ENCODE assay signal across 11 cellular contexts in genomic region chr2:70596739-70597138, GRCh38. TPM values are rescaled to one million over a fixed set of nuclear protein-coding genes. Genes with fewer than 3 reads are reported as not detected.
A peak's percentile ranks its signal among the peaks of the same experiment; 100 is the strongest.
DNase-seq lines count a peak whose midpoint lies in the region; ATAC-seq, FAIRE-seq and TF ChIP-seq lines count a peak whose summit lies in the region.
"Had no signal": no experiment of that assay in that cellular context is flagged by ENCODE, and none has a peak within 500 bp of the region (broad histone marks: within the 10 kb centered on the region; RNA-seq: fewer than 3 reads in every experiment).

No MANE protein-coding gene starts in this region.

- TF ChIP-seq POLR2A in sigmoid colon (IDR thresholded peaks at IDR 0.05) = no peak

- peak overlapping the region; percentile 66; the same call in 1 of the 2 replicates for H2AFZ ChIP-seq in SK-N-SH (ENCODE audit: low read depth)
- H2AFZ ChIP-seq in Loucy (ENCODE audit: low read length) = no peak overlapping the region

- TF ChIP-seq EP300 in SK-N-SH (IDR thresholded peaks at IDR 0.05; ENCODE audit: borderline replicate concordance in 1 of 2, low read depth in 1 of 2, low read length in 1 of 2) (no peak), sigmoid colon (IDR thresholded peaks at IDR 0.05) (no peak)

- CTCF ChIA-PET in SK-N-SH (lab: Yijun Ruan, JAX) = no interaction called here

- DNase-seq in SK-N-SH = no peak
- DNase-seq in bronchial epithelial cell (ENCODE audit: low read depth) = peak; percentile 76
- peak; percentile 30 for DNase-seq in retinal pigment epithelial cell (ENCODE audit: low read depth)
- DNase-seq in islet precursor cell = no peak
- no peak for DNase-seq in sigmoid colon
- no peak for DNase-seq in SK-N-DZ (ENCODE audit: low spot score)
- DNase-seq: AML-193; stimulated activated CD4-positive, alpha-beta T cell treated with anti-CD3 and anti-CD28 coated beads, Interleukin-1b, Interleukin-23, amount 100 ng/mL, for 48 hours; upper lobe of left lung had no signal

- H3K9ac ChIP-seq in SK-N-SH = no peak overlapping the region
- H3K9ac ChIP-seq in Loucy (ENCODE audit: low read depth, low read length, poor library complexity, severe bottlenecking) = peak overlapping the region; percentile 78

- intact Hi-C loops in sigmoid colon (cut with DNase I) = no loop called here

- H3F3A ChIP-seq in SK-N-SH (replicated peaks; ENCODE audit: insufficient read depth) = no peaks in the 10 kb centered on the region
- no peaks in the 10 kb centered on the region; the same call in 1 of the 2 replicates for H3F3A ChIP-seq in Loucy (ENCODE audit: low read depth)

- no peak; the same call in 2 of the 3 replicates for ATAC-seq in SK-N-SH treated with all-trans-retinoic acid at 6 μM for 48 hours

- TF ChIP-seq CTCF in SK-N-SH (IDR thresholded peaks at IDR 0.05) = no peak
- no peak for TF ChIP-seq CTCF in Loucy (conservative IDR thresholded peaks at IDR 0.05; ENCODE audit: low read length)
- TF ChIP-seq CTCF in bronchial epithelial cell (IDR thresholded peaks at IDR 0.05; ENCODE audit: insufficient read depth, low read length, severe bottlenecking) = no peak
- no peak for TF ChIP-seq CTCF in retinal pigment epithelial cell (conservative IDR thresholded peaks at IDR 0.05; ENCODE audit: low read depth, low read length)
- no peak for TF ChIP-seq CTCF in sigmoid colon (IDR thresholded peaks at IDR 0.05)

- H3K9me2 ChIP-seq in SK-N-SH (no peaks in the 10 kb centered on the region), Loucy (replicated peaks; ENCODE audit: low read depth, low read length) (no peaks in the 10 kb centered on the region)

- H4K20me1 ChIP-seq in SK-N-SH (ENCODE audit: insufficient read depth) (no peaks in the 10 kb centered on the region), Loucy (ENCODE audit: insufficient read depth, low read length, poor library complexity, severe bottlenecking) (no peaks in the 10 kb centered on the region)

- FAIRE-seq in bronchial epithelial cell (lab: Jason Lieb, UNC) = no peak

- H3K4me2 ChIP-seq in SK-N-SH (no peak overlapping the region), Loucy (ENCODE audit: low read depth, low read length, poor library complexity, severe bottlenecking) (peak overlapping the region; percentile 75)

- H3K79me2 ChIP-seq in SK-N-SH (ENCODE audit: insufficient read depth) = no peaks in the 10 kb centered on the region
- H3K79me2 ChIP-seq in Loucy (ENCODE audit: insufficient read depth, low read length) = no peaks in the 10 kb centered on the region

- no peaks in the 10 kb centered on the region for H3K27me3 ChIP-seq in SK-N-SH (ENCODE audit: insufficient read depth)
- H3K27me3 ChIP-seq in Loucy (ENCODE audit: insufficient read depth, low read length, poor library complexity, severe bottlenecking) = no peaks in the 10 kb centered on the region
- no peaks in the 10 kb centered on the region for H3K27me3 ChIP-seq in bronchial epithelial cell (ENCODE audit: control insufficient read depth, insufficient read depth, low read length)
- H3K27me3 ChIP-seq in sigmoid colon = no peaks in the 10 kb centered on the region
- H3K27me3 ChIP-seq: upper lobe of left lung had no signal

- POLR2A ChIA-PET in SK-N-SH (lab: Yijun Ruan, JAX) = no interaction called here

- 58% methylated on average over 4 of the region's 7 CpGs for WGBS in SK-N-SH (ENCODE audit: low lambda C conversion rate)
- WGBS in sigmoid colon, 2 donors = 7 to 45% methylated on average over 7 of the region's 7 CpGs

- H3K4me3 ChIP-seq in SK-N-SH (ENCODE audit: low read depth in 2 of 2, low read length in 1 of 2) (no peak overlapping the region), Loucy (ENCODE audit: low read length, poor library complexity, severe bottlenecking) (peak overlapping the region; percentile 66), bronchial epithelial cell (ENCODE audit: low read depth, low read length) (no peak overlapping the region), retinal pigment epithelial cell (ENCODE audit: low read length) (no peak overlapping the region), sigmoid colon (no peak overlapping the region)
- H3K4me3 ChIP-seq: upper lobe of left lung had no signal

- TF ChIP-seq RAD21 in SK-N-SH (IDR thresholded peaks at IDR 0.05; ENCODE audit: low read length) = no peak

- peaks cover 0 to 4% of the 10 kb centered on the region in 2 experiments; a peak in 1 of 4 replicates for H3K4me1 ChIP-seq in SK-N-SH (ENCODE audit: control insufficient read depth in 1 of 2, insufficient read depth in 2 of 2, low read depth in 1 of 2, low read length in 1 of 2)
- peaks cover 33% of the 10 kb centered on the region for H3K4me1 ChIP-seq in Loucy (ENCODE audit: insufficient read depth, low read length, poor library complexity, severe bottlenecking)
- no peaks in the 10 kb centered on the region for H3K4me1 ChIP-seq in sigmoid colon
- H3K4me1 ChIP-seq: upper lobe of left lung had no signal

- H3K36me3 ChIP-seq in SK-N-SH (replicated peaks in 1 of 2; ENCODE audit: control insufficient read depth in 1 of 2, insufficient read depth in 2 of 2, low read length in 1 of 2) = no peaks in the 10 kb centered on the region
- H3K36me3 ChIP-seq in Loucy (ENCODE audit: insufficient read depth, low read length) = 0 out of 2 replicates have a peak, but pooled peaks cover 5% of the 10 kb centered on the region
- H3K36me3 ChIP-seq in bronchial epithelial cell (ENCODE audit: control insufficient read depth, insufficient read depth, low read length) = no peaks in the 10 kb centered on the region
- H3K36me3 ChIP-seq in sigmoid colon = no peaks in the 10 kb centered on the region
- H3K36me3 ChIP-seq: upper lobe of left lung had no signal

- H3K9me3 ChIP-seq in SK-N-SH (no peaks in the 10 kb centered on the region), Loucy (ENCODE audit: insufficient read depth, low read depth, low read length) (peaks cover 7% of the 10 kb centered on the region), sigmoid colon (peaks cover 0 to 5% (median 0%) of the 10 kb centered on the region in 4 donors)

- H3K27ac ChIP-seq in SK-N-SH (ENCODE audit: low read depth in 2 of 2, low read length in 1 of 2) (no peak overlapping the region), sigmoid colon (no peak overlapping the region)
- H3K27ac ChIP-seq: upper lobe of left lung had no signal

TF ChIP-seq in SK-N-SH, 30 proteins besides CTCF, POLR2A, EP300 and RAD21 (continues in another document):
- TF ChIP-seq USF1 (IDR thresholded peaks at IDR 0.05; ENCODE audit: borderline replicate concordance, low read depth) = no peak
- no peak for TF ChIP-seq IRF3 (IDR thresholded peaks at IDR 0.05; ENCODE audit: low read depth, low read length)
- TF ChIP-seq FOXJ3 (CRISPR knock-in tag; IDR thresholded peaks at IDR 0.05) = no peak
- TF ChIP-seq MEF2A (IDR thresholded peaks at IDR 0.05; ENCODE audit: borderline replicate concordance, low read depth) = no peak
- TF ChIP-seq GABPA (IDR thresholded peaks at IDR 0.05; ENCODE audit: low read depth) = no peak
- no peak for TF ChIP-seq MXI1 (IDR thresholded peaks at IDR 0.05; ENCODE audit: low read depth, low read length)
- TF ChIP-seq NRF1 (IDR thresholded peaks at IDR 0.05; ENCODE audit: low read depth, low read length) = no peak

TF ChIP-seq in SK-N-SH treated with all-trans-retinoic acid at 6 μM for 48 hours, 23 proteins besides CTCF, POLR2A, EP300 and RAD21:
- TF ChIP-seq ESRRG (CRISPR knock-in tag; IDR thresholded peaks at IDR 0.05) = no peak

RNA-seq across cellular contexts. Expression of gene TGFA, which starts 43.1 kb away (rescaled TPM):
- polyA plus RNA-seq in SK-N-SH (2012; rRNA removed) (not detected in 2 replicates), sigmoid colon (10 to 100 TPM in 1 of 3 donors, 1 to 10 TPM in 2; 3.0 to 12.7 (median 8.7) TPM)
- 0.01 TPM in 1 of 2 replicates, not detected in the other for polyA plus RNA-seq in SK-N-SH (2012; cell fraction: cytosol; rRNA removed)
- polyA plus RNA-seq in SK-N-SH (2012; cell fraction: nucleus; rRNA removed) = not detected in 2 replicates
- total RNA-seq in bronchial epithelial cell (85.3 and 111 TPM in 2 replicates), sigmoid colon (1 to 10 TPM in 2 of 4 donors, under 1 TPM in 1, not detected in 1; 0.33 to 3.2 (median 1.1) TPM)
- not detected in 2 replicates for polyA plus RNA-seq in SK-N-DZ (2014; cell fraction: cytosol; rRNA removed)
- polyA plus RNA-seq in SK-N-DZ (2014; cell fraction: nucleus; rRNA removed) = not detected in 2 replicates

Comparison
In these comparisons a context has a peak if more than half of its experiments do, and no peak if none do; other contexts are left out.
1. DNase-seq: peak in bronchial epithelial cell (single experiment) and retinal pigment epithelial cell (single experiment); none in SK-N-SH (single experiment), islet precursor cell (single experiment), sigmoid colon (single experiment) and SK-N-DZ (single experiment).
2. RNA of gene TGFA, which starts 43.1 kb away (total RNA-seq): 85.3 to 111 TPM in bronchial epithelial cell; 0.33 to 3.2 TPM in sigmoid colon; every median in the first group is over 10 times any median in the second.